Comparison of ENCODE assay signal across 8 cellular contexts in genomic region chr6:7086488-7086887, GRCh38. TPM values are rescaled to one million over a fixed set of nuclear protein-coding genes. Genes with fewer than 3 reads are reported as not detected.
DNase-seq lines count a peak whose midpoint lies in the region; ATAC-seq and TF ChIP-seq lines count a peak whose summit lies in the region.

No MANE protein-coding gene starts in this region.

- DNase-seq in ELR (ENCODE audit: low read depth), result peak; percentile 56
- peak; percentile 68 for DNase-seq in MM.1S
- DNase-seq in lower leg skin (ENCODE audit: low spot score in 2 of 2), result peak; percentile 25 to 89
- DNase-seq in stomach, result peak; percentile 37
- DNase-seq in COLO829 (ENCODE audit: low spot score), result no peak
- DNase-seq in DMS53 treated with DMSO at 0.1 percent for 48 hours (lab: John Stamatoyannopoulos, UW; ENCODE audit: unreplicated experiment), result no peak

- H3K27ac ChIP-seq in MM.1S (ENCODE audit: low read length) (peak overlapping the region; percentile 50; the same call in 1 of the 2 replicates), stomach (peak overlapping the region; percentile 41 to 82 (median 66))

- H3K4me3 ChIP-seq in MM.1S (ENCODE audit: low read length), result peak overlapping the region; percentile 52
- no peak overlapping the region for H3K4me3 ChIP-seq in lower leg skin (ENCODE audit: low read depth, poor library complexity, severe bottlenecking)
- peak overlapping the region; percentile 18 to 41 (median 30) for H3K4me3 ChIP-seq in stomach

- H3K27me3 ChIP-seq in MM.1S (replicated peaks; ENCODE audit: insufficient read depth, low read length) (peaks cover 7% of the 10 kb centered on the region), stomach (no peaks in the 10 kb centered on the region)

- no peaks in the 10 kb centered on the region for H3K9me3 Mint-ChIP-seq in activated naive CD8-positive, alpha-beta T cell (ENCODE audit: low read depth)

- TF ChIP-seq POLR2A in lower leg skin (IDR thresholded peaks at IDR 0.05) (no peak), stomach (IDR thresholded peaks at IDR 0.05) (no peak)

- H3K4me1 Mint-ChIP-seq in activated naive CD8-positive, alpha-beta T cell (ENCODE audit: low read depth), result peaks cover 43% of the 10 kb centered on the region

- H3K27ac Mint-ChIP-seq in activated naive CD8-positive, alpha-beta T cell, result peak overlapping the region; percentile 96

- peak overlapping the region; percentile 70 for H3K4me3 Mint-ChIP-seq in activated naive CD8-positive, alpha-beta T cell

- no peak for TF ChIP-seq EP300 in stomach (IDR thresholded peaks at IDR 0.05)

- H3K4me1 ChIP-seq in MM.1S (ENCODE audit: low read length), result peaks cover 23% of the 10 kb centered on the region
- peaks cover 14 to 19% (median 17%) of the 10 kb centered on the region in 4 donors for H3K4me1 ChIP-seq in stomach

- no peaks in the 10 kb centered on the region for H3K9me3 ChIP-seq in MM.1S (replicated peaks; ENCODE audit: insufficient read depth, low read length)
- no peaks in the 10 kb centered on the region for H3K9me3 ChIP-seq in stomach

- H3K79me2 ChIP-seq in MM.1S (ENCODE audit: low read length), result no peaks in the 10 kb centered on the region

- H3K4me2 ChIP-seq in MM.1S (ENCODE audit: low read depth, low read length), result peak overlapping the region; percentile 78

- peaks cover 2% of the 10 kb centered on the region for H3K36me3 Mint-ChIP-seq in activated naive CD8-positive, alpha-beta T cell

- peaks cover 24% of the 10 kb centered on the region for H3F3A ChIP-seq in MM.1S (ENCODE audit: insufficient read depth, low read length)

- no peaks in the 10 kb centered on the region for H3K27me3 Mint-ChIP-seq in activated naive CD8-positive, alpha-beta T cell

- 30 to 36% methylated on average over 9 of the region's 9 CpGs for WGBS in lower leg skin, 2 donors
- 22 to 46% (median 29%) methylated on average over 9 of the region's 9 CpGs for WGBS in stomach, 5 donors

- H2AFZ ChIP-seq in MM.1S (ENCODE audit: low read length), result no peak overlapping the region

- ATAC-seq in GM21529 (IDR thresholded peaks at IDR 0.05; ENCODE audit: unreplicated experiment), result peak; percentile 72

- no peaks in the 10 kb centered on the region for H3K9me2 ChIP-seq in MM.1S (replicated peaks; ENCODE audit: insufficient read depth, low read length)

- H3K36me3 ChIP-seq in MM.1S (replicated peaks; ENCODE audit: insufficient read depth, low read length) (no peaks in the 10 kb centered on the region), stomach (no peaks in the 10 kb centered on the region)

- no peaks in the 10 kb centered on the region for H4K20me1 ChIP-seq in MM.1S (ENCODE audit: insufficient read depth, low read length)

- intact Hi-C loops in lower leg skin (cut with DNase I; ENCODE audit: low total_unique reads), result no loop called here
- intact Hi-C loops in stomach (cut with DNase I; ENCODE audit: low total_unique reads), result no loop called here

- H3K9ac ChIP-seq in MM.1S (ENCODE audit: low read length), result peak overlapping the region; percentile 19; the same call in 1 of the 2 replicates

- peak; percentile 32; the same call in 1 of the 2 replicates for TF ChIP-seq CTCF in MM.1S (IDR thresholded peaks at IDR 0.05; ENCODE audit: low read length)
- TF ChIP-seq CTCF in lower leg skin (IDR thresholded peaks at IDR 0.05), result no peak
- TF ChIP-seq CTCF in stomach (IDR thresholded peaks at IDR 0.05), result peak in 1 of 7 experiments; percentile 5

RNA-seq across cellular contexts. Expression of gene RREB1, which starts 21.3 kb away (rescaled TPM):
- 10 to 100 TPM; 40.8 to 68.6 (median 54.4) TPM for total RNA-seq in lower leg skin
- total RNA-seq in stomach, result 100 to 1,000 TPM in 1 of 5 donors, 10 to 100 TPM in 4; 39.7 to 125 (median 61.8) TPM
- 1 to 10 TPM; 4.0 to 8.2 (median 5.2) TPM for polyA plus RNA-seq in stomach

Comparison
In these comparisons a context has a peak if more than half of its experiments do, and no peak if none do; other contexts are left out.
1. DNase-seq: peak in ELR (single experiment), MM.1S (single experiment), lower leg skin (2 of 2) and stomach (single experiment); none in COLO829 (single experiment) and DMS53 treated with DMSO at 0.1 percent for 48 hours (single experiment).